ENCODE assay signal across 8 cellular contexts in genomic region chr14:63388766-63389431, GRCh38.
A peak's percentile ranks its signal among the peaks of the same experiment; 100 is the strongest.
DNase-seq lines count a peak whose midpoint lies in the region; ATAC-seq lines count a peak whose summit lies in the region.

No MANE protein-coding gene starts in this region.

- no peak overlapping the region for H2BK5ac ChIP-seq in mesenchymal stem cell (ENCODE audit: low read depth, low read length, poor library complexity, severe bottlenecking)

- H3K4me3 Mint-ChIP-seq in activated CD4-positive, alpha-beta T cell treated with anti-CD3 and anti-CD28 coated beads, Interleukin-2, amount 10 ng/mL, durations not matched to agents 7 days and 5 days: no peak overlapping the region

- H2BK15ac ChIP-seq in mesenchymal stem cell (ENCODE audit: low read depth, poor library complexity, severe bottlenecking): no peak overlapping the region

- H3K27ac ChIP-seq in mesenchymal stem cell (ENCODE audit: low read length, poor library complexity, severe bottlenecking): no peak overlapping the region

- no peak overlapping the region for H3K4me2 ChIP-seq in mesenchymal stem cell (ENCODE audit: low read length, poor library complexity, severe bottlenecking)

- H3K9me3 ChIP-seq in mesenchymal stem cell (ENCODE audit: control insufficient read depth, low read length): no peaks in the 10 kb centered on the region

- no peak overlapping the region for H4K8ac ChIP-seq in mesenchymal stem cell (ENCODE audit: low read length)

- H3K9me3 Mint-ChIP-seq in activated CD4-positive, alpha-beta T cell treated with anti-CD3 and anti-CD28 coated beads, Interleukin-2, amount 10 ng/mL, durations not matched to agents 7 days and 5 days: no peaks in the 10 kb centered on the region

- no peak overlapping the region for H3K23ac ChIP-seq in mesenchymal stem cell (ENCODE audit: low read length in 2 of 2)

- H3K27me3 Mint-ChIP-seq in activated CD4-positive, alpha-beta T cell treated with anti-CD3 and anti-CD28 coated beads, Interleukin-2, amount 10 ng/mL, durations not matched to agents 7 days and 5 days: no peaks in the 10 kb centered on the region

- peak; percentile 86 for ATAC-seq in HG02678 (IDR thresholded peaks at IDR 0.05; ENCODE audit: unreplicated experiment)

- peaks cover 13% of the 10 kb centered on the region for H3K4me1 Mint-ChIP-seq in activated CD4-positive, alpha-beta T cell treated with anti-CD3 and anti-CD28 coated beads, Interleukin-2, amount 10 ng/mL, durations not matched to agents 7 days and 5 days

- no peak overlapping the region for H3K14ac ChIP-seq in mesenchymal stem cell (ENCODE audit: low read length in 2 of 2)

- POLR2A ChIA-PET in activated CD4-positive, alpha-beta T cell treated with anti-CD3 and anti-CD28 coated beads, Interleukin-2, amount 10 ng/mL, durations not matched to agents 7 days and 5 days (lab: Charles Lee): interaction anchor here (0.6 kb wide), 2 partner anchors 49 to 410 kb away, joined by 3 to 4 read pairs; no protein-coding TSS in a partner anchor

- H4K91ac ChIP-seq in mesenchymal stem cell (ENCODE audit: low read length): no peak overlapping the region

- no peak overlapping the region for H3K27ac Mint-ChIP-seq in activated CD4-positive, alpha-beta T cell treated with anti-CD3 and anti-CD28 coated beads, Interleukin-2, amount 10 ng/mL, durations not matched to agents 7 days and 5 days

- no peak overlapping the region for H3K18ac ChIP-seq in mesenchymal stem cell (ENCODE audit: low read depth in 1 of 2, low read length in 2 of 2)

- no peak overlapping the region for H2BK12ac ChIP-seq in mesenchymal stem cell (ENCODE audit: low read length in 2 of 2)

- no peaks in the 10 kb centered on the region for H3K4me1 ChIP-seq in mesenchymal stem cell (ENCODE audit: control insufficient read depth, insufficient read depth, low read depth, low read length)

- H2AFZ ChIP-seq in mesenchymal stem cell (ENCODE audit: low read depth, low read length): no peak overlapping the region

- WGBS in mesenchymal stem cell: 60% methylated on average over 7 of the region's 8 CpGs

- CTCF ChIA-PET in activated CD4-positive, alpha-beta T cell treated with anti-CD3 and anti-CD28 coated beads, Interleukin-2, amount 10 ng/mL, durations not matched to agents 7 days and 5 days (lab: Charles Lee): interaction anchor here (0.6 to 1.4 kb wide), 11 partner anchors 9 to 841 kb away, joined by 3 to 11 read pairs (median 3); partner anchors contain the start of gene PPP2R5E

- no peak overlapping the region for H3K9ac ChIP-seq in mesenchymal stem cell (ENCODE audit: low read length)

- no peak overlapping the region for H2BK120ac ChIP-seq in mesenchymal stem cell (ENCODE audit: low read depth, low read length)

- no peaks in the 10 kb centered on the region for H3K27me3 ChIP-seq in mesenchymal stem cell (ENCODE audit: control insufficient read depth in 1 of 2, insufficient read depth in 1 of 2, low read length in 2 of 2)

- H3K4me3 ChIP-seq in mesenchymal stem cell (ENCODE audit: insufficient read depth in 1 of 2, low read depth in 1 of 2, low read length in 2 of 2): no peak overlapping the region

- peaks cover 6% of the 10 kb centered on the region for H3K79me1 ChIP-seq in mesenchymal stem cell (replicated peaks; ENCODE audit: low read length, poor library complexity, severe bottlenecking)

- H3K36me3 Mint-ChIP-seq in activated CD4-positive, alpha-beta T cell treated with anti-CD3 and anti-CD28 coated beads, Interleukin-2, amount 10 ng/mL, durations not matched to agents 7 days and 5 days (ENCODE audit: low read depth): peaks cover 40% of the 10 kb centered on the region

- peak; percentile 38 for DNase-seq in NCI-H510A treated with DMSO at 0.1 percent for 48 hours (lab: John Stamatoyannopoulos, UW)
- no peak for DNase-seq in NCI-H510A (lab: John Stamatoyannopoulos, UW)
- peak; percentile 76 for DNase-seq in NCI-H2107 treated with DMSO at 0.1 percent for 48 hours (lab: John Stamatoyannopoulos, UW; ENCODE audit: unreplicated experiment)
- DNase-seq in activated CD4-positive, alpha-beta T cell treated with anti-CD3 and anti-CD28 coated beads, Interleukin-2, amount 10 ng/mL, durations not matched to agents 7 days and 5 days: peak; percentile 68
- DNase-seq in ecto neural progenitor cell (ENCODE audit: low spot score): peak; percentile 57
- peak; percentile 63 for DNase-seq in mesenchymal stem cell
- peak; percentile 19 for DNase-seq in stimulated activated CD8-positive, alpha-beta memory T cell treated with anti-CD3 and anti-CD28 coated beads, Interleukin-7, amount 100 ng/mL, for 24 hours (ENCODE audit: low read depth)

- no peak overlapping the region for H2AK5ac ChIP-seq in mesenchymal stem cell (ENCODE audit: low read length, severe bottlenecking)

- no peak overlapping the region for H3K4ac ChIP-seq in mesenchymal stem cell (ENCODE audit: low read depth in 1 of 2, low read length in 2 of 2)

- peaks cover 17 to 66% of the 10 kb centered on the region in 2 experiments for H3K36me3 ChIP-seq in mesenchymal stem cell (ENCODE audit: control insufficient read depth in 1 of 2, insufficient read depth in 2 of 2, low read depth in 1 of 2, low read length in 2 of 2)
